In the genomic region with DNA sequence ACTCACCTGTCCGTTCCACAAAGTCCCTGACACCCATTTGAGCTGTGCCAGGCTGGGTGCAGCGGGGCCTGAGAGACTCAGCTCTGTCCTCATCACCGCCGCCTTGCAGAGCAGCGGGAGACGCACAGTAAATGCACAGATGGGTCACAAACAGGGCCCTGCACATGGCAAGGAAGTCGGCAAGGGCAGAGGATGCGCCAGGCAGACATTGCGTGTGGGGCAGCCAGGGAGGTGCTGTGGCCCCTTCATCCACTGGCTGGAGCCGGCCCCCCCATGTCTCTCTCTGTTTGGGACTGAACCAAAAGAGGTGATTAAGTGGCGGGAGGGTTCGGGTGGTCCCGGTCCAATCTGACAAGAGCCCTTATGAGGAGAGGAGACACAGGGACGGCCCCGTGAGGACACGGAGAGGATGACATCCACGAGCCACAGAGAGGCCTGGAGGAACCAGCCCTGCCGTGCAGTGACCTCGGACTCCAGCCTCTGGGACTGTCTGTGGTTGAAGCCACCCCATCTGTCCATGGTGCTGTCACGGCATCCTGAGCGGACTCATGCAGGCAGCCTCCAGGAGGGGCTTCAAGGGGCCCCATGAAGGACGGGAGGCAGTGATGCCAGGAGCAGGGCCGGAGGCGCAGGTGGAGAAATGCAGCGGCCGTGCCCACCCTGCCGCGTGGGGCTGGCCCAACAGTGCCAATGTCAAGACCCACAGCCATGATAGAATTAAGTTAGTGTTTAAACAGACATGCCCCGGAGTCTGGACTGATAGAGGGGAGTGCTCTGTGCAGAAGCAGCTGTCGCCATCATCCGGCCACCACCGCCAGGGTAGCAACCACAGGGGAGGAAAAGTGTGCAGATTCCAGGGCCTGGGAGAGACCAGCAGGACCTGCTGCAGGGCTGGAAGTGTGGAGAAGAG, we compare ENCODE assay signal across 21 cellular contexts. TPM values are rescaled to one million over a fixed set of nuclear protein-coding genes. Genes with fewer than 3 reads are reported as not detected.
DNase-seq lines count a peak whose midpoint lies in the region; ATAC-seq and TF ChIP-seq lines count a peak whose summit lies in the region.
"Had no signal": no experiment of that assay in that cellular context is flagged by ENCODE, and none has a peak within 500 bp of the region (broad histone marks: within the 10 kb centered on the region; RNA-seq: fewer than 3 reads in every experiment).

No MANE protein-coding gene starts in this region.

- no peaks in the 10 kb centered on the region for H3K27me3 ChIP-seq in Caco-2 (replicated peaks; ENCODE audit: control insufficient read depth, insufficient read depth, low read length)
- no peaks in the 10 kb centered on the region for H3K27me3 ChIP-seq in HUES6 (ENCODE audit: control insufficient read depth, insufficient read depth, low read length)
- no peaks in the 10 kb centered on the region for H3K27me3 ChIP-seq in left ventricle myocardium inferior (ENCODE audit: low read depth)
- H3K27me3 ChIP-seq in neuronal stem cell (ENCODE audit: control insufficient read depth in 3 of 3, insufficient read depth in 3 of 3, low read depth in 1 of 3, low read length in 3 of 3), result no peaks in the 10 kb centered on the region
- no peaks in the 10 kb centered on the region for H3K27me3 ChIP-seq in neural progenitor cell
- H3K27me3 ChIP-seq: breast epithelium, upper lobe of left lung had no signal

- no peak overlapping the region for H3K4ac ChIP-seq in neuronal stem cell (ENCODE audit: low read length)

- H3K36me3 Mint-ChIP-seq in Caco-2 (ENCODE audit: insufficient read depth, unreplicated experiment), result peaks cover 46% of the 10 kb centered on the region
- H3K36me3 Mint-ChIP-seq in CD14-positive monocyte, result peaks cover 29 to 51% of the 10 kb centered on the region in 2 donors
- H3K36me3 Mint-ChIP-seq in neural progenitor cell, result peaks cover 16% of the 10 kb centered on the region
- H3K36me3 Mint-ChIP-seq: CD8-positive, alpha-beta T cell; naive thymus-derived CD8-positive, alpha-beta T cell had no signal

- CTCF ChIA-PET in Caco-2 (lab: Charles Lee), result interaction anchor here (1.1 kb wide), 1 partner anchor 23 kb away, joined by 4 read pairs; no protein-coding TSS in a partner anchor

- H3F3A ChIP-seq in neural progenitor cell (ENCODE audit: low read depth), result peaks cover 8% of the 10 kb centered on the region

- no peak overlapping the region for H4K8ac ChIP-seq in neuronal stem cell (ENCODE audit: low read depth, low read length)

- H3K4me1 Mint-ChIP-seq in Caco-2 (ENCODE audit: low read depth, unreplicated experiment), result peaks cover 6% of the 10 kb centered on the region
- H3K4me1 Mint-ChIP-seq in CD14-positive monocyte, result peaks cover 5% of the 10 kb centered on the region
- H3K4me1 Mint-ChIP-seq in neural progenitor cell, result peaks cover 2% of the 10 kb centered on the region
- H3K4me1 Mint-ChIP-seq: H9 had no signal

- no peak for ATAC-seq in GM21390 (IDR thresholded peaks at IDR 0.05; ENCODE audit: unreplicated experiment)
- ATAC-seq: CD8-positive, alpha-beta T cell; naive thymus-derived CD8-positive, alpha-beta T cell had no signal

- H3K27ac Mint-ChIP-seq in Caco-2 (ENCODE audit: unreplicated experiment), result peak overlapping the region; percentile 85
- peak overlapping the region in 3 of 7 donors; percentile 25 to 61 (median 35) for H3K27ac Mint-ChIP-seq in CD14-positive monocyte
- H3K27ac Mint-ChIP-seq in neural progenitor cell, result no peak overlapping the region
- H3K27ac Mint-ChIP-seq: activated T-helper 1 cell treated with anti-CD3 and anti-CD28 coated beads, Interleukin-12 subunit alpha, Interleukin-12 subunit beta, Interleukin-2, Interleukin-4 antibody, amounts not matched to agents 30 ng/mL and 10 ng/mL and 1 ng/mL, durations not matched to agents 14 hours and 24 hours and 36 hours; CD8-positive, alpha-beta T cell had no signal

- H2BK12ac ChIP-seq in neuronal stem cell (ENCODE audit: low read length), result no peak overlapping the region

- H3K9me3 Mint-ChIP-seq in Caco-2 (ENCODE audit: unreplicated experiment), result peaks cover 11% of the 10 kb centered on the region
- H3K9me3 Mint-ChIP-seq in CD14-positive monocyte, result peaks cover 54 to 75% (median 65%) of the 10 kb centered on the region in 7 donors
- H3K9me3 Mint-ChIP-seq in neural progenitor cell, result peaks cover 20% of the 10 kb centered on the region

- H4K91ac ChIP-seq in neuronal stem cell (ENCODE audit: low read depth, low read length, poor library complexity), result no peak overlapping the region

- H2BK5ac ChIP-seq in neuronal stem cell (ENCODE audit: low read length), result no peak overlapping the region

- no peak overlapping the region for H3K4me3 ChIP-seq in Caco-2 (ENCODE audit: low read depth, low read length)
- peak overlapping the region; percentile 4 for H3K4me3 ChIP-seq in HUES6 (ENCODE audit: low read depth, low read length)
- H3K4me3 ChIP-seq in left ventricle myocardium inferior, result no peak overlapping the region
- peak overlapping the region in 1 of 2 donors; percentile 60 for H3K4me3 ChIP-seq in neuronal stem cell (ENCODE audit: low read length in 2 of 2)
- H3K4me3 ChIP-seq in neural progenitor cell, result no peak overlapping the region
- H3K4me3 ChIP-seq: breast epithelium, skin epidermis, upper lobe of left lung had no signal

- intact Hi-C loops in Caco-2 (cut with micrococcal nuclease; ENCODE audit: unreplicated experiment), result no loop called here
- intact Hi-C loops in left ventricle myocardium inferior (cut with micrococcal nuclease), result no loop called here
- intact Hi-C loops in CD14-positive monocyte (cut with micrococcal nuclease), result no loop called here

- H3K27ac ChIP-seq in HUES6 (ENCODE audit: low read depth, low read length) (no peak overlapping the region), left ventricle myocardium inferior (replicated peaks) (no peak overlapping the region), neuronal stem cell (replicated peaks; ENCODE audit: low read length) (no peak overlapping the region), neural progenitor cell (no peak overlapping the region)
- H3K27ac ChIP-seq: breast epithelium, skin epidermis, upper lobe of left lung had no signal

- H3K9me3 ChIP-seq in Caco-2, result peaks cover 14% of the 10 kb centered on the region
- H3K9me3 ChIP-seq in HUES6 (ENCODE audit: control insufficient read depth, insufficient read depth, low read depth, low read length), result peaks cover 84% of the 10 kb centered on the region
- H3K9me3 ChIP-seq in left ventricle myocardium inferior (replicated peaks), result peaks cover 7% of the 10 kb centered on the region
- H3K9me3 ChIP-seq in neuronal stem cell (replicated peaks in 1 of 2; ENCODE audit: control insufficient read depth in 2 of 2, insufficient read depth in 1 of 2, low read depth in 1 of 2, low read length in 2 of 2), result peaks cover 31 to 37% of the 10 kb centered on the region in 2 donors
- H3K9me3 ChIP-seq in neural progenitor cell (ENCODE audit: low read depth), result peaks cover 5% of the 10 kb centered on the region

- peak overlapping the region; percentile 51 for H3K18ac ChIP-seq in neuronal stem cell (ENCODE audit: low read length)

- no peak overlapping the region for H2AK5ac ChIP-seq in neuronal stem cell (ENCODE audit: low read depth, low read length)

- no peak overlapping the region for H3K23ac ChIP-seq in neuronal stem cell (ENCODE audit: low read depth, low read length, poor library complexity)

- DNase-seq in Caco-2, result no peak
- DNase-seq in left ventricle myocardium inferior, result peak; percentile 17
- DNase-seq in neuronal stem cell (ENCODE audit: low spot score), result no peak
- DNase-seq in stimulated activated CD4-positive, alpha-beta T cell treated with anti-CD3 and anti-CD28 coated beads, Interleukin-2, amount 100 ng/mL, for 24 hours, result no peak
- DNase-seq in CD14-positive monocyte (ENCODE audit: low spot score), result no peak
- DNase-seq in neural progenitor cell (ENCODE audit: low spot score), result no peak
- DNase-seq: activated CD4-positive, CD25-positive, alpha-beta regulatory T cell treated with anti-CD3 and anti-CD28 coated beads, Interleukin-2, amount 50 U/mL, for 72 hours; CD8-positive, alpha-beta T cell; H9; NCI-H1417 treated with DMSO at 0.1 percent for 48 hours; NCI-H526 treated with DMSO at 0.1 percent for 48 hours; stimulated activated CD4-positive, alpha-beta T cell treated with anti-CD3 and anti-CD28 coated beads, Interleukin-2, amount 100 ng/mL, for 48 hours; SW 1271 had no signal

- H3K9ac ChIP-seq in HUES6 (ENCODE audit: low read length) (no peak overlapping the region), neuronal stem cell (ENCODE audit: low read depth, low read length, poor library complexity) (no peak overlapping the region), neural progenitor cell (no peak overlapping the region)

- WGBS in neuronal stem cell (ENCODE audit: extremely low coverage in 2 of 2, insufficient read length in 2 of 2, insufficient replicate concordance in 1 of 2), 2 donors, result no CpG with 5 or more reads among the region's 32 CpGs

- H3K4me1 ChIP-seq in Caco-2 (no peaks in the 10 kb centered on the region), HUES6 (ENCODE audit: control insufficient read depth, insufficient read depth, low read length) (no peaks in the 10 kb centered on the region), left ventricle myocardium inferior (no peaks in the 10 kb centered on the region), neuronal stem cell (ENCODE audit: control insufficient read depth in 2 of 2, insufficient read depth in 1 of 2, low read depth in 1 of 2, low read length in 2 of 2) (no peaks in the 10 kb centered on the region), neural progenitor cell (no peaks in the 10 kb centered on the region)
- H3K4me1 ChIP-seq: breast epithelium had no signal

- no peaks in the 10 kb centered on the region for H4K20me1 ChIP-seq in neural progenitor cell (ENCODE audit: low read depth)

- H2AFZ ChIP-seq in neuronal stem cell (ENCODE audit: low read length) (no peak overlapping the region), neural progenitor cell (replicated peaks) (no peak overlapping the region)

- H3K79me1 ChIP-seq in neuronal stem cell (ENCODE audit: low read depth, low read length), result no peaks in the 10 kb centered on the region

- H2BK120ac ChIP-seq in neuronal stem cell (ENCODE audit: low read depth, low read length), result no peak overlapping the region

- H3K79me2 ChIP-seq in neural progenitor cell (ENCODE audit: low read depth), result no peaks in the 10 kb centered on the region

- peaks cover 6% of the 10 kb centered on the region; the same call in 1 of the 2 replicates for H3K36me3 ChIP-seq in Caco-2 (ENCODE audit: control insufficient read depth, insufficient read depth, low read length)
- peaks cover 46% of the 10 kb centered on the region for H3K36me3 ChIP-seq in HUES6 (ENCODE audit: control insufficient read depth, insufficient read depth, low read length)
- peaks cover 46% of the 10 kb centered on the region for H3K36me3 ChIP-seq in left ventricle myocardium inferior
- H3K36me3 ChIP-seq in neuronal stem cell (replicated peaks in 1 of 2; ENCODE audit: control insufficient read depth in 2 of 2, insufficient read depth in 2 of 2, low read length in 2 of 2), result peaks cover 10 to 20% of the 10 kb centered on the region in 2 donors
- no peaks in the 10 kb centered on the region for H3K36me3 ChIP-seq in neural progenitor cell

- no TSS peak for BruUV-seq in Caco-2 (replicated peaks; lab: Mats Ljungman, UMichigan)

- H3K14ac ChIP-seq in neuronal stem cell (ENCODE audit: low read length), result peak overlapping the region; percentile 72

- TF ChIP-seq CTCF in Caco-2 (IDR thresholded peaks at IDR 0.05; ENCODE audit: insufficient read depth in 1 of 2, low read depth in 1 of 2, low read length in 1 of 2, severe bottlenecking in 1 of 2, unreplicated experiment in 1 of 2) (no peak), left ventricle myocardium inferior (IDR thresholded peaks at IDR 0.05; ENCODE audit: borderline replicate concordance) (no peak), CD14-positive monocyte (IDR thresholded peaks at IDR 0.05) (no peak), neural progenitor cell (IDR thresholded peaks at IDR 0.05) (no peak)

- H3K27me3 Mint-ChIP-seq in Caco-2 (ENCODE audit: insufficient read depth, unreplicated experiment) (no peaks in the 10 kb centered on the region), CD14-positive monocyte (ENCODE audit: low read depth in 3 of 3) (peaks cover 0 to 10% (median 4%) of the 10 kb centered on the region in 3 donors), neural progenitor cell (ENCODE audit: insufficient read depth, low read depth) (peaks cover 14% of the 10 kb centered on the region)
- H3K27me3 Mint-ChIP-seq: naive thymus-derived CD8-positive, alpha-beta T cell had no signal

- H3K4me3 Mint-ChIP-seq in Caco-2 (ENCODE audit: unreplicated experiment) (peak overlapping the region; percentile 30), CD14-positive monocyte (no peak overlapping the region), neural progenitor cell (no peak overlapping the region)
- H3K4me3 Mint-ChIP-seq: activated T-helper 1 cell treated with anti-CD3 and anti-CD28 coated beads, Interleukin-12 subunit alpha, Interleukin-12 subunit beta, Interleukin-2, Interleukin-4 antibody, amounts not matched to agents 30 ng/mL and 10 ng/mL and 1 ng/mL, durations not matched to agents 14 hours and 24 hours and 36 hours; CD8-positive, alpha-beta T cell had no signal

- POLR2A ChIA-PET in Caco-2 (lab: Charles Lee), result no interaction called here

- H2BK15ac ChIP-seq in neuronal stem cell (ENCODE audit: low read length), result peak overlapping the region; percentile 18

- H3K4me2 ChIP-seq in neuronal stem cell (ENCODE audit: insufficient read depth, low read length, poor library complexity, severe bottlenecking) (no peak overlapping the region), neural progenitor cell (no peak overlapping the region)

RNA-seq across cellular contexts. Expression of a gene that starts 28.4 kb away (rescaled TPM):
- total RNA-seq in Caco-2 (2022), result not detected in 2 replicates
- total RNA-seq in left ventricle myocardium inferior, result not detected
- polyA plus RNA-seq in neuronal stem cell (2013, experiment 1 of 2), result not detected
- not detected for polyA plus RNA-seq in neuronal stem cell (2013, experiment 2 of 2)
- not detected for polyA plus RNA-seq in CD14-positive monocyte
- not detected in 2 replicates for total RNA-seq in neural progenitor cell (ENCODE audit: low replicate concordance)
- total RNA-seq: activated T-helper 1 cell treated with anti-CD3 and anti-CD28 coated beads, Interleukin-12 subunit alpha, Interleukin-12 subunit beta, Interleukin-2, Interleukin-4 antibody, amounts not matched to agents 30 ng/mL and 10 ng/mL and 1 ng/mL, durations not matched to agents 14 hours and 24 hours and 36 hours; breast epithelium; CD8-positive, alpha-beta T cell; H9; mesenteric fat pad; naive thymus-derived CD8-positive, alpha-beta T cell; upper lobe of left lung had no signal
- polyA plus RNA-seq: naive thymus-derived CD8-positive, alpha-beta T cell had no signal
